In the genomic region with DNA sequence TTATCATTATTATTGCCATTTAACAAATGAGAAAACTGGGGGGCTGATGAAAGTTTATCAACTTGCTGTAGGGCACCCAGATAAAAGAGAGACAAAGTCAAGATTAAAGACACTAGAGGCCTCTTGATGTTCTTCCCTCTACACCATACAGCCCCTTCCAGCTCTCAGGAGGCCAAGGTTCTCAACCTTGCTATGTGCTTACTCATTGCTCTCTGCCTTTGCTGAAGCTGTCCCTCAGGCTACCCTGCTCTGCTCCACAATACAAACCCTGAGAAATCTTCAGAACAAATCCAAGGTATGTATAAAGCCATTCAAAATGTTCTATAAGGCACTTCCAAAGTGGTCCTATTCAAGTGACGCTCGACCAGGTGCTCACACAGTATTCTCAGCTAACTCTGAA, we compare ENCODE assay signal across 21 cellular contexts.
"Had no signal": no experiment of that assay in that cellular context is flagged by ENCODE, and none has a peak within 500 bp of the region (broad histone marks: within the 10 kb centered on the region; RNA-seq: fewer than 3 reads in every experiment).

No MANE protein-coding gene starts in this region.

- H3K27ac ChIP-seq: RWPE1 had no signal

- H3K4me3 ChIP-seq: MG63 had no signal

- H3K9me3 ChIP-seq: MG63 had no signal

- H3K27me3 ChIP-seq: MG63 had no signal

- H3K36me3 ChIP-seq: MG63 had no signal

- DNase-seq: Karpas-422, KG1, MG63, NCI-H1092, NCI-H1105 treated with DMSO at 0.1 percent for 48 hours, NCI-H1417 treated with DMSO at 0.1 percent for 48 hours, NCI-H146, NCI-H1694 treated with DMSO at 0.1 percent for 48 hours, NCI-H1930, NCI-H2081, NCI-H2107, NCI-H2171, NCI-H226, NCI-H446, NCI-H510A, NCI-H524 treated with DMSO at 0.1 percent for 48 hours, NCI-H69, NCI-H774, SHP77, SW 1271 had no signal
